Comparison of ENCODE assay signal across 17 cellular contexts in genomic region chr2:238742066-238742465, GRCh38.
DNase-seq lines count a peak whose midpoint lies in the region; ATAC-seq and TF ChIP-seq lines count a peak whose summit lies in the region.
"Had no signal": no experiment of that assay in that cellular context is flagged by ENCODE, and none has a peak within 500 bp of the region (broad histone marks: within the 10 kb centered on the region; RNA-seq: fewer than 3 reads in every experiment).

No MANE protein-coding gene starts in this region.

- peak; percentile 23 for DNase-seq in activated CD4-positive, alpha-beta T cell treated with anti-CD3 and anti-CD28 coated beads, Interleukin-2, amount 10 ng/mL, durations not matched to agents 24 days and 14 days
- DNase-seq in activated CD4-positive, alpha-beta T cell treated with anti-CD3 and anti-CD28 coated beads for 4 hours, result no peak
- peak; percentile 52 for DNase-seq in amniotic epithelial cell (ENCODE audit: low read depth)
- DNase-seq in fibroblast of mammary gland (ENCODE audit: low read depth), result peak; percentile 43
- peak; percentile 22 for DNase-seq in lung (ENCODE audit: low spot score)
- no peak for DNase-seq in foreskin keratinocyte
- no peak for DNase-seq in stimulated activated naive CD8-positive, alpha-beta T cell treated with anti-CD3 and anti-CD28 coated beads, Interleukin-15, amount 100 ng/mL, for 72 hours
- DNase-seq in HPDE6-E6E7 (ENCODE audit: extremely low spot score), result no peak
- DNase-seq: CD4-positive, alpha-beta memory T cell; DMS153; DMS79; EL; H9 had no signal

- intact Hi-C loops in activated CD4-positive, alpha-beta T cell treated with anti-CD3 and anti-CD28 coated beads, Interleukin-2, amount 10 ng/mL, durations not matched to agents 24 days and 14 days (cut with micrococcal nuclease), result no loop called here

- ATAC-seq in lung (ENCODE audit: insufficient read depth, low FRiP score) (no peak), foreskin keratinocyte (no peak)
- no peak for ATAC-seq in stimulated activated naive CD8-positive, alpha-beta T cell treated with anti-CD3 and anti-CD28 coated beads, Interleukin-15, amount 100 ng/mL, for 72 hours
- ATAC-seq: A549 had no signal

- no peaks in the 10 kb centered on the region for H3K36me3 ChIP-seq in lung (ENCODE audit: control insufficient read depth in 2 of 2, insufficient read depth in 2 of 2, low read length in 2 of 2)
- H3K36me3 ChIP-seq: BLaER1 had no signal

- H3K4me1 ChIP-seq in lung (ENCODE audit: control insufficient read depth in 2 of 2, insufficient read depth in 2 of 2, low read length in 2 of 2), result no peaks in the 10 kb centered on the region
- H3K4me1 ChIP-seq in foreskin keratinocyte, result no peaks in the 10 kb centered on the region
- H3K4me1 ChIP-seq: A549, BLaER1 had no signal

- H3K36me3 Mint-ChIP-seq in activated CD4-positive, alpha-beta T cell treated with anti-CD3 and anti-CD28 coated beads, Interleukin-2, amount 10 ng/mL, durations not matched to agents 24 days and 14 days (ENCODE audit: low read depth), result no peaks in the 10 kb centered on the region
- H3K36me3 Mint-ChIP-seq: CD14-positive monocyte; CD4-positive, alpha-beta memory T cell had no signal

- H3K9me3 Mint-ChIP-seq in activated CD4-positive, alpha-beta T cell treated with anti-CD3 and anti-CD28 coated beads, Interleukin-2, amount 10 ng/mL, durations not matched to agents 24 days and 14 days, result no peaks in the 10 kb centered on the region
- no peaks in the 10 kb centered on the region for H3K9me3 Mint-ChIP-seq in stimulated activated naive CD8-positive, alpha-beta T cell treated with anti-CD3 and anti-CD28 coated beads, Interleukin-15, amount 100 ng/mL, for 72 hours

- 73 to 82% methylated on average over 3 of the region's 3 CpGs for WGBS in lung, 2 donors

- H3K4me1 Mint-ChIP-seq in activated CD4-positive, alpha-beta T cell treated with anti-CD3 and anti-CD28 coated beads, Interleukin-2, amount 10 ng/mL, durations not matched to agents 24 days and 14 days, result no peaks in the 10 kb centered on the region
- H3K4me1 Mint-ChIP-seq in stimulated activated naive CD8-positive, alpha-beta T cell treated with anti-CD3 and anti-CD28 coated beads, Interleukin-15, amount 100 ng/mL, for 72 hours, result no peaks in the 10 kb centered on the region
- H3K4me1 Mint-ChIP-seq: H9 had no signal

- peaks cover 6% of the 10 kb centered on the region in 2 donors for H3K9me3 ChIP-seq in lung (ENCODE audit: control insufficient read depth in 2 of 2, insufficient read depth in 1 of 2, low read length in 1 of 2)
- H3K9me3 ChIP-seq: BLaER1 had no signal

- H3K27ac ChIP-seq in lung (ENCODE audit: low read depth in 1 of 2, low read length in 1 of 2), result no peak overlapping the region
- H3K27ac ChIP-seq in foreskin keratinocyte, result no peak overlapping the region
- H3K27ac ChIP-seq: 22Rv1, A549, BLaER1 had no signal

- H3K27ac Mint-ChIP-seq in activated CD4-positive, alpha-beta T cell treated with anti-CD3 and anti-CD28 coated beads, Interleukin-2, amount 10 ng/mL, durations not matched to agents 24 days and 14 days, result no peak overlapping the region
- H3K27ac Mint-ChIP-seq in stimulated activated naive CD8-positive, alpha-beta T cell treated with anti-CD3 and anti-CD28 coated beads, Interleukin-15, amount 100 ng/mL, for 72 hours, result peak overlapping the region in 1 of 2 donors; percentile 41
- H3K27ac Mint-ChIP-seq: CD4-positive, alpha-beta memory T cell; H9 had no signal

- peaks cover 6% of the 10 kb centered on the region for H3K27me3 Mint-ChIP-seq in activated CD4-positive, alpha-beta T cell treated with anti-CD3 and anti-CD28 coated beads, Interleukin-2, amount 10 ng/mL, durations not matched to agents 24 days and 14 days
- peaks cover 85% of the 10 kb centered on the region for H3K27me3 Mint-ChIP-seq in stimulated activated naive CD8-positive, alpha-beta T cell treated with anti-CD3 and anti-CD28 coated beads, Interleukin-15, amount 100 ng/mL, for 72 hours

- H3K27me3 ChIP-seq in lung (ENCODE audit: control insufficient read depth, insufficient read depth) (no peaks in the 10 kb centered on the region), foreskin keratinocyte (no peaks in the 10 kb centered on the region)
- H3K27me3 ChIP-seq: BLaER1 had no signal

- TF ChIP-seq CTCF in fibroblast of mammary gland (conservative IDR thresholded peaks at IDR 0.05; ENCODE audit: control insufficient read depth, insufficient read depth, low read depth, low read length) (no peak), lung (IDR thresholded peaks at IDR 0.05; ENCODE audit: control extremely low read depth, extremely low read depth) (no peak), foreskin keratinocyte (conservative IDR thresholded peaks at IDR 0.05) (no peak)

- no peak overlapping the region for H3K4me3 Mint-ChIP-seq in activated CD4-positive, alpha-beta T cell treated with anti-CD3 and anti-CD28 coated beads, Interleukin-2, amount 10 ng/mL, durations not matched to agents 24 days and 14 days
- no peak overlapping the region for H3K4me3 Mint-ChIP-seq in stimulated activated naive CD8-positive, alpha-beta T cell treated with anti-CD3 and anti-CD28 coated beads, Interleukin-15, amount 100 ng/mL, for 72 hours
- H3K4me3 Mint-ChIP-seq: CD14-positive monocyte; CD4-positive, alpha-beta memory T cell; H9 had no signal

- no peak overlapping the region for H3K4me3 ChIP-seq in fibroblast of mammary gland (ENCODE audit: control insufficient read depth, low read depth, low read length)
- no peak overlapping the region for H3K4me3 ChIP-seq in lung
- H3K4me3 ChIP-seq: A549, BLaER1 had no signal

Comparison
In these comparisons a context has a peak if more than half of its experiments do, and no peak if none do; other contexts are left out.
1. DNase-seq: peak in activated CD4-positive, alpha-beta T cell treated with anti-CD3 and anti-CD28 coated beads, Interleukin-2, amount 10 ng/mL, durations not matched to agents 24 days and 14 days (single experiment), amniotic epithelial cell (single experiment), fibroblast of mammary gland (single experiment) and lung (single experiment); none in activated CD4-positive, alpha-beta T cell treated with anti-CD3 and anti-CD28 coated beads for 4 hours (0 of 2), foreskin keratinocyte (0 of 2), stimulated activated naive CD8-positive, alpha-beta T cell treated with anti-CD3 and anti-CD28 coated beads, Interleukin-15, amount 100 ng/mL, for 72 hours (0 of 2) and HPDE6-E6E7 (single experiment).